ENCODE assay signal across 10 cellular contexts in genomic region chr19:44643605-44644390, GRCh38. TPM values are rescaled to one million over a fixed set of nuclear protein-coding genes. Genes with fewer than 3 reads are reported as not detected.
A peak's percentile ranks its signal among the peaks of the same experiment; 100 is the strongest.
DNase-seq lines count a peak whose midpoint lies in the region; ATAC-seq, FAIRE-seq and TF ChIP-seq lines count a peak whose summit lies in the region.
"Had no signal": no experiment of that assay in that cellular context is flagged by ENCODE, and none has a peak within 500 bp of the region (broad histone marks: within the 10 kb centered on the region; RNA-seq: fewer than 3 reads in every experiment).

Gene PVR, plus strand, starts transcription at chr19:44643910. Its CDS starts 187 bp downstream, at chr19:44644097.

- peak within 1 kb of the TSS; percentile 89 for H3K27ac ChIP-seq in endothelial cell of umbilical vein (ENCODE audit: insufficient read depth, low read depth, low read length)

- peak; percentile 86 for TF ChIP-seq POLR2A in endothelial cell of umbilical vein (IDR thresholded peaks at IDR 0.05; ENCODE audit: low read depth, low read length)

- no peaks in the 10 kb centered on the region for H3K36me3 Mint-ChIP-seq in activated CD8-positive, alpha-beta T cell treated with anti-CD3 and anti-CD28 coated beads for 36 hours (ENCODE audit: low read depth)

- peaks cover 6% of the 10 kb centered on the region for H3K4me1 Mint-ChIP-seq in activated CD8-positive, alpha-beta T cell treated with anti-CD3 and anti-CD28 coated beads for 36 hours (ENCODE audit: low read depth)

- H3K36me3 ChIP-seq in endothelial cell of umbilical vein (ENCODE audit: control insufficient read depth in 2 of 2, extremely low read depth in 1 of 2, insufficient read depth in 2 of 2, low read length in 2 of 2): peaks cover 0 to 5% of the 10 kb centered on the region in 2 experiments

- peak within 1 kb of the TSS; percentile 97 for H3K9ac ChIP-seq in endothelial cell of umbilical vein (replicated peaks; ENCODE audit: extremely low read depth, insufficient read depth, low read length)

- H2AFZ ChIP-seq in endothelial cell of umbilical vein (ENCODE audit: low read depth, low read length): peak within 1 kb of the TSS; percentile 47

- CTCF ChIA-PET in activated CD8-positive, alpha-beta T cell treated with anti-CD3 and anti-CD28 coated beads for 36 hours (lab: Charles Lee): interaction anchor here (2.0 to 2.1 kb wide), 2 partner anchors 11 to 13 kb away, joined by 6 to 7 read pairs; no protein-coding TSS in a partner anchor
- CTCF ChIA-PET in endothelial cell of umbilical vein (lab: Charles Lee): interaction anchor here (0.7 to 2.6 kb wide), 13 partner anchors 11 to 127 kb away, joined by 3 to 27 read pairs (median 7); no protein-coding TSS in a partner anchor

- peaks cover 40% of the 10 kb centered on the region for H3K4me1 ChIP-seq in endothelial cell of umbilical vein (ENCODE audit: control insufficient read depth, extremely low read depth, insufficient read depth, low read length)

- H3K9me1 ChIP-seq in endothelial cell of umbilical vein (replicated peaks; ENCODE audit: control insufficient read depth, extremely low read depth, insufficient read depth, low read length): no peaks in the 10 kb centered on the region

- POLR2A ChIA-PET in activated CD8-positive, alpha-beta T cell treated with anti-CD3 and anti-CD28 coated beads for 36 hours (lab: Charles Lee): interaction anchor here (0.9 kb wide), 2 partner anchors 9 to 56 kb away, joined by 3 to 4 read pairs; no protein-coding TSS in a partner anchor
- POLR2A ChIA-PET in endothelial cell of umbilical vein (lab: Charles Lee): interaction anchor here (0.6 to 1.4 kb wide), 7 partner anchors 10 to 73 kb away, joined by 3 to 8 read pairs (median 4); no protein-coding TSS in a partner anchor

- no peak for TF ChIP-seq CTCF in activated CD8-positive, alpha-beta T cell treated with anti-CD3 and anti-CD28 coated beads for 36 hours (IDR thresholded peaks at IDR 0.05)
- TF ChIP-seq CTCF in endothelial cell of umbilical vein (IDR thresholded peaks at IDR 0.05; ENCODE audit: extremely low read depth in 1 of 2, insufficient read depth in 1 of 2, low read depth in 1 of 2, low read length in 2 of 2): peak in 1 of 2 donors; percentile 10

- intact Hi-C loops in activated CD8-positive, alpha-beta T cell treated with anti-CD3 and anti-CD28 coated beads for 36 hours (cut with micrococcal nuclease): no loop called here
- intact Hi-C loops in endothelial cell of umbilical vein (cut with micrococcal nuclease): loop anchor here (1.0 kb wide), 3 partner anchors 36 to 55 kb away; no protein-coding TSS in a partner anchor

- dilution Hi-C loops in endothelial cell of umbilical vein (cut with MboI; ENCODE audit: extremely low pct_ligation_motif_present, low sequenced_read_pairs): no loop called here

- H4K20me1 ChIP-seq in endothelial cell of umbilical vein (replicated peaks; ENCODE audit: control insufficient read depth, extremely low read depth, insufficient read depth, low read length): no peaks in the 10 kb centered on the region

- peaks cover 20% of the 10 kb centered on the region for H3K27me3 Mint-ChIP-seq in activated CD8-positive, alpha-beta T cell treated with anti-CD3 and anti-CD28 coated beads for 36 hours

- peak; percentile 85 for ATAC-seq in activated CD8-positive, alpha-beta T cell treated with anti-CD3 and anti-CD28 coated beads for 36 hours
- no peak for ATAC-seq in HG03095 (IDR thresholded peaks at IDR 0.05; ENCODE audit: unreplicated experiment)

- H3K27me3 ChIP-seq in endothelial cell of umbilical vein (ENCODE audit: control insufficient read depth in 2 of 2, insufficient read depth in 2 of 2, low read length in 2 of 2): no peaks in the 10 kb centered on the region

- H3K9me3 ChIP-seq in endothelial cell of umbilical vein (replicated peaks; ENCODE audit: control insufficient read depth, insufficient read depth, low read length): no peaks in the 10 kb centered on the region

- peak within 1 kb of the TSS; percentile 83 to 89 (median 85) for H3K4me3 ChIP-seq in endothelial cell of umbilical vein (replicated peaks in 1 of 3; ENCODE audit: insufficient read depth in 1 of 3, low read depth in 1 of 3, low read length in 3 of 3)

- H3K4me2 ChIP-seq in endothelial cell of umbilical vein (ENCODE audit: insufficient read depth, low read length): peak within 1 kb of the TSS; percentile 60

- peaks cover 46% of the 10 kb centered on the region for H3K79me2 ChIP-seq in endothelial cell of umbilical vein (ENCODE audit: control insufficient read depth, insufficient read depth, low read length)

- TSS peak; percentile 55 for BruUV-seq in endothelial cell of umbilical vein (replicated peaks; lab: Mats Ljungman, UMichigan)

- FAIRE-seq in endothelial cell of umbilical vein (lab: Jason Lieb, UNC): peak; percentile 78
- FAIRE-seq: islet of Langerhans had no signal

- H3K9me3 Mint-ChIP-seq in activated CD8-positive, alpha-beta T cell treated with anti-CD3 and anti-CD28 coated beads for 36 hours: no peaks in the 10 kb centered on the region

- H3K4me3 Mint-ChIP-seq in activated CD8-positive, alpha-beta T cell treated with anti-CD3 and anti-CD28 coated beads for 36 hours: peak within 1 kb of the TSS; percentile 82

- H3K27ac Mint-ChIP-seq in activated CD8-positive, alpha-beta T cell treated with anti-CD3 and anti-CD28 coated beads for 36 hours: no peak within 1 kb of the TSS

- DNase-seq in SIG-M5 treated with dmso at 0.1 percent for 504 hours (lab: John Stamatoyannopoulos, UW; ENCODE audit: unreplicated experiment) (peak; percentile 44), SIG-M5 (lab: John Stamatoyannopoulos, UW) (no peak), NCI-H345 (lab: John Stamatoyannopoulos, UW) (peak; percentile 55), endothelial cell of umbilical vein (ENCODE audit: low read depth, low spot score) (peak; percentile 83), medulla oblongata (ENCODE audit: extremely low spot score) (peak; percentile 66)
- peak; percentile 54 for DNase-seq in activated CD8-positive, alpha-beta T cell treated with anti-CD3 and anti-CD28 coated beads for 36 hours
- peak in 2 of 3 experiments; percentile 15 to 26 for DNase-seq in stimulated activated CD4-positive, alpha-beta T cell treated with anti-CD3 and anti-CD28 coated beads, TNF-alpha, amount 100 ng/mL, for 4 hours (ENCODE audit: low read depth in 3 of 3)
- DNase-seq: DND-41 had no signal

TF ChIP-seq in endothelial cell of umbilical vein, 7 proteins besides CTCF, POLR2A, EP300 and RAD21:
- TF ChIP-seq POLR2AphosphoS5 (IDR thresholded peaks at IDR 0.05; ENCODE audit: insufficient read depth, low read depth, low read length) (peak; percentile 90), MYC (IDR thresholded peaks at IDR 0.05; ENCODE audit: low read depth, low read length) (no peak), FOS (IDR thresholded peaks at IDR 0.05; ENCODE audit: borderline replicate concordance, insufficient read depth, low read length) (peak; percentile 5)

RNA-seq across cellular contexts. Expression of gene PVR, which starts in this region (rescaled TPM):
- 1 to 10 TPM; 7.4 to 8.3 TPM for total RNA-seq in activated CD8-positive, alpha-beta T cell treated with anti-CD3 and anti-CD28 coated beads for 36 hours
- 133 and 199 TPM in 2 replicates for total RNA-seq in endothelial cell of umbilical vein
- 226 and 276 TPM in 2 replicates for polyA plus RNA-seq in endothelial cell of umbilical vein
- polyA plus RNA-seq in endothelial cell of umbilical vein (2011; cell fraction: cytosol; rRNA removed): 186 and 209 TPM in 2 replicates
- polyA plus RNA-seq in endothelial cell of umbilical vein (2011; cell fraction: nucleus; rRNA removed): 237 and 251 TPM in 2 replicates
- 200 and 203 TPM in 2 replicates for polyA plus RNA-seq in endothelial cell of umbilical vein (2012)
- 236 and 278 TPM in 2 replicates for polyA minus RNA-seq in endothelial cell of umbilical vein
- 32.5 TPM for polyA minus RNA-seq in endothelial cell of umbilical vein (2011; cell fraction: cytosol; rRNA and poly(A)+ RNA removed)
- polyA minus RNA-seq in endothelial cell of umbilical vein (2011; cell fraction: nucleus; rRNA and poly(A)+ RNA removed): 124 and 132 TPM in 2 replicates

Comparison
In these comparisons a context has a peak if more than half of its experiments do, and no peak if none do; other contexts are left out.
1. RNA of gene PVR (total RNA-seq): 133 to 199 TPM in endothelial cell of umbilical vein; 7.4 to 8.3 TPM in activated CD8-positive, alpha-beta T cell treated with anti-CD3 and anti-CD28 coated beads for 36 hours; every median in the first group is over 10 times any median in the second.